ENCODE assay signal across 12 cellular contexts in the genomic region with DNA sequence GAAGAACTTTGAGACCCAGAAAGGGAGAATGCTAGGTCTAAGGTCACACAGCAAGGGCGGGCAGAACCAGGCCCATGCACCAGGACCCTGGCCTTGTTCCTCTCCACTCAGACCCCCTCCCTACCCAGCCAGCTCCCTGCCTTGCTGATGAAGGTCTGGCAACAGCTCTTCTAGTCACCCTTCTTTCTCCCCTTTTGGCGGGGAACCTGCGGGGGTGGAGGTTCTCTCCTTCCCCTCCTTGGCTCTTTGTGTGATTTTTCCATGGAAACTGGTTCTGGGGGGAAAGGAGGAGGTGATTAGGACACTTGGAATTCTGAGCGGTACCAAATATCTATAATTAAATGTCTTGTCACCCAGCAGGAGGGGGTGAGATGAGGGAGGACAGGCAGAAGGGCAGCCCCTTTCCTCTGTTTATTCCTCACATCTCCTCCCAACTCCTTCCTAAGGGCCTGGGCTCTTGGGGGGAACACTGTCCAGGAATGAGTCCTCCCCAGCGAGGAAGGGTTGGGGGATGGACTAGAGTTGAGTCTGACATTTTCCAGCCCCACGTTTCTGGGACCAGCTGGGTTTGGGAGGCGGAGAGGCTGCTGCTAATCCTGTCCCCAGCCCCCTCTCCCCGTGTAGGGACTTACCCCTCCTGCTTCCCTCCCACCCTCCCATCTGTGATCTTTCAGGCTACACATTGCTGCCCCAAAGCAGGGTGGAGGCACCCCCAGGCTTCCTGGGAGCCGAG. TPM values are rescaled to one million over a fixed set of nuclear protein-coding genes. Genes with fewer than 3 reads are reported as not detected.
DNase-seq lines count a peak whose midpoint lies in the region; ATAC-seq and TF ChIP-seq lines count a peak whose summit lies in the region.
"Had no signal": no experiment of that assay in that cellular context is flagged by ENCODE, and none has a peak within 500 bp of the region (broad histone marks: within the 10 kb centered on the region; RNA-seq: fewer than 3 reads in every experiment).

No MANE protein-coding gene starts in this region.

- H3K4me1 ChIP-seq in right cardiac atrium (ENCODE audit: control insufficient read depth, insufficient read depth, low read length): peaks cover 47% of the 10 kb centered on the region
- H3K4me1 ChIP-seq in sigmoid colon: peaks cover 3 to 100% (median 99%) of the 10 kb centered on the region in 4 donors

- DNase-seq in AG10803 (ENCODE audit: low read depth) (no peak), NCI-H524 treated with DMSO at 0.1 percent for 48 hours (lab: John Stamatoyannopoulos, UW) (peak; percentile 34), right cardiac atrium (peak in 2 of 3 donors; percentile 15 to 51), sigmoid colon (peak; percentile 83), SW 1271 (lab: John Stamatoyannopoulos, UW) (no peak), NCI-H1417 treated with DMSO at 0.1 percent for 48 hours (lab: John Stamatoyannopoulos, UW) (no peak), cerebellar nuclear complex (lab: John Stamatoyannopoulos, UW) (no peak)
- DNase-seq: activated CD4-positive, alpha-beta T cell treated with anti-CD3 and anti-CD28 coated beads, Interleukin-2, amount 10 ng/mL, durations not matched to agents 7 days and 5 days; right lobe of liver; SIG-M5 had no signal

- TF ChIP-seq EP300 in sigmoid colon (IDR thresholded peaks at IDR 0.05): peak in 1 of 4 donors; percentile 26

- TF ChIP-seq CTCF in AG10803 (conservative IDR thresholded peaks at IDR 0.05; ENCODE audit: low read length) (no peak), sigmoid colon (IDR thresholded peaks at IDR 0.05) (no peak)

- 25% methylated on average over 9 of the region's 9 CpGs for WGBS in right cardiac atrium
- 66 to 81% methylated on average over 9 of the region's 9 CpGs for WGBS in sigmoid colon, 2 donors

- intact Hi-C loops in right cardiac atrium (cut with DNase I): no loop called here
- intact Hi-C loops in sigmoid colon (cut with DNase I): no loop called here

- H3K27ac ChIP-seq in right cardiac atrium (ENCODE audit: low read length): peak overlapping the region; percentile 94
- H3K27ac ChIP-seq in sigmoid colon: peak overlapping the region; percentile 94 to 100 (median 98)

- peak overlapping the region; percentile 87 for H3K4me3 ChIP-seq in AG10803 (ENCODE audit: low read length)
- H3K4me3 ChIP-seq in right cardiac atrium (ENCODE audit: low read length): no peak overlapping the region
- H3K4me3 ChIP-seq in sigmoid colon: peak overlapping the region in 2 of 4 donors; percentile 8 to 71
- H3K4me3 ChIP-seq: right lobe of liver had no signal

- ATAC-seq in right cardiac atrium (no peak), GM19395 (IDR thresholded peaks at IDR 0.05; ENCODE audit: unreplicated experiment) (no peak)
- ATAC-seq: esophagus mucosa had no signal

- H3K9me3 ChIP-seq in right cardiac atrium (ENCODE audit: control insufficient read depth, low read length) (no peaks in the 10 kb centered on the region), sigmoid colon (no peaks in the 10 kb centered on the region)
- H3K9me3 ChIP-seq: right lobe of liver had no signal

- H3K27me3 ChIP-seq in right cardiac atrium (ENCODE audit: control insufficient read depth, insufficient read depth) (no peaks in the 10 kb centered on the region), sigmoid colon (no peaks in the 10 kb centered on the region)
- H3K27me3 ChIP-seq: right lobe of liver had no signal

- H3K36me3 ChIP-seq in sigmoid colon: no peaks in the 10 kb centered on the region
- H3K36me3 ChIP-seq: right lobe of liver had no signal

- TF ChIP-seq POLR2A in sigmoid colon (IDR thresholded peaks at IDR 0.05): no peak

RNA-seq across cellular contexts. Expression of gene ARHGEF17, which starts 7.4 kb away (rescaled TPM):
- total RNA-seq in right cardiac atrium: 10 to 100 TPM; 47.6 to 53.8 (median 49.3) TPM
- 34.0 TPM for polyA plus RNA-seq in right cardiac atrium
- total RNA-seq in sigmoid colon: 100 to 1,000 TPM in 1 of 4 donors, 10 to 100 TPM in 3; 38.2 to 104 (median 66.9) TPM
- polyA plus RNA-seq in sigmoid colon: 10 to 100 TPM in 1 of 3 donors, 1 to 10 TPM in 2; 1.8 to 15.9 (median 2.4) TPM
- total RNA-seq: activated CD4-positive, alpha-beta T cell treated with anti-CD3 and anti-CD28 coated beads, Interleukin-2, amount 10 ng/mL, durations not matched to agents 7 days and 5 days had no signal

RNA-seq across cellular contexts. Expression of gene P2RY6, which starts 43.3 kb away (rescaled TPM):
- 1 to 10 TPM in 3 of 4 donors, under 1 TPM in 1; 0.96 to 2.7 (median 2.0) TPM for total RNA-seq in right cardiac atrium
- polyA plus RNA-seq in right cardiac atrium: 0.70 TPM
- 1 to 10 TPM in 3 of 4 donors, not detected in 1; 1.2 to 2.6 (median 2.5) TPM for total RNA-seq in sigmoid colon
- 1 to 10 TPM; 2.4 to 5.5 (median 2.5) TPM for polyA plus RNA-seq in sigmoid colon
- total RNA-seq: activated CD4-positive, alpha-beta T cell treated with anti-CD3 and anti-CD28 coated beads, Interleukin-2, amount 10 ng/mL, durations not matched to agents 7 days and 5 days had no signal

Comparison
In these comparisons a context has a peak if more than half of its experiments do, and no peak if none do; other contexts are left out.
1. DNase-seq: peak in NCI-H524 treated with DMSO at 0.1 percent for 48 hours (single experiment), right cardiac atrium (2 of 3) and sigmoid colon (single experiment); none in AG10803 (single experiment), SW 1271 (0 of 2), NCI-H1417 treated with DMSO at 0.1 percent for 48 hours (single experiment) and cerebellar nuclear complex (0 of 2).